In genomic region chr2:85066874-85067351, GRCh38 we compare ENCODE assay signal across 2 cellular contexts.
TF ChIP-seq lines count a peak whose summit lies in the region.

No MANE protein-coding gene starts in this region.

TF ChIP-seq in WTC11, 78 proteins besides CTCF, POLR2A, EP300 and RAD21:
- TF ChIP-seq PRDM15 (CRISPR knock-in tag; IDR thresholded peaks at IDR 0.05) (no peak), CREM (CRISPR knock-in tag; IDR thresholded peaks at IDR 0.05) (no peak), JUN (CRISPR knock-in tag; IDR thresholded peaks at IDR 0.05) (no peak), NR1H2 (CRISPR knock-in tag; IDR thresholded peaks at IDR 0.05) (no peak), ZNF281 (CRISPR knock-in tag; IDR thresholded peaks at IDR 0.05) (no peak), TEAD4 (CRISPR knock-in tag; IDR thresholded peaks at IDR 0.05) (no peak), ZNF317 (CRISPR knock-in tag; IDR thresholded peaks at IDR 0.05; ENCODE audit: borderline replicate concordance, low read depth) (peak; percentile 92), USF2 (CRISPR knock-in tag; IDR thresholded peaks at IDR 0.05) (peak; percentile 55; the same call in 1 of the 2 replicates), ZNF263 (CRISPR knock-in tag; IDR thresholded peaks at IDR 0.05; ENCODE audit: low read depth) (no peak), E2F4 (CRISPR knock-in tag; IDR thresholded peaks at IDR 0.05; ENCODE audit: borderline replicate concordance, low read depth) (no peak), ZBTB21 (CRISPR knock-in tag; IDR thresholded peaks at IDR 0.05; ENCODE audit: borderline replicate concordance) (no peak)

TF ChIP-seq in H1, 55 proteins besides CTCF, POLR2A, EP300 and RAD21:
- TF ChIP-seq CHD7 (IDR thresholded peaks at IDR 0.05; ENCODE audit: insufficient replicate concordance, low read length) (no peak), TAF1 (IDR thresholded peaks at IDR 0.05; ENCODE audit: low read depth, low read length) (no peak), TEAD4 (IDR thresholded peaks at IDR 0.05; ENCODE audit: low read depth, low read length) (no peak), CREB1 (IDR thresholded peaks at IDR 0.05) (no peak; the same call in 1 of the 2 replicates), NANOG (IDR thresholded peaks at IDR 0.05; ENCODE audit: insufficient read depth, low read depth, low read length, poor library complexity, severe bottlenecking) (peak; percentile 10), SP2 (IDR thresholded peaks at IDR 0.05; ENCODE audit: low read length) (no peak), ASH2L (IDR thresholded peaks at IDR 0.05; ENCODE audit: low read length) (peak; percentile 37), SIN3A (conservative IDR thresholded peaks at IDR 0.05 in 1 of 2, IDR thresholded peaks at IDR 0.05 in 1 of 2; ENCODE audit: low read depth in 1 of 2, low read length in 2 of 2) (0 out of 4 replicates have a peak, but pooled peaks of 1 of the 2 experiments have one; percentile 26)
TF ChIP-seq in H1: peak in this region for 3.
